Comparison of ENCODE assay signal across 8 cellular contexts in genomic region chr5:176647030-176647869, GRCh38. TPM values are rescaled to one million over a fixed set of nuclear protein-coding genes. Genes with fewer than 3 reads are reported as not detected.
DNase-seq lines count a peak whose midpoint lies in the region; ATAC-seq and TF ChIP-seq lines count a peak whose summit lies in the region.

Gene TSPAN17, plus strand, starts transcription at chr5:176647484. Its CDS starts 132 bp downstream, at chr5:176647616.

- H3K4me3 ChIP-seq in GM12875 (ENCODE audit: low read depth, low read length), result peak within 1 kb of the TSS; percentile 72
- peak within 1 kb of the TSS; percentile 75 for H3K4me3 ChIP-seq in parathyroid adenoma (ENCODE audit: low read depth, low read length)
- peak within 1 kb of the TSS; percentile 69 to 87 (median 70) for H3K4me3 ChIP-seq in tibial nerve

- peak within 1 kb of the TSS; percentile 83 for H3K4me3 Mint-ChIP-seq in activated naive CD8-positive, alpha-beta T cell treated with anti-CD3 and anti-CD28 coated beads, Interleukin-2, amount 50 U/mL, for 24 hours

- H3K27me3 Mint-ChIP-seq in activated naive CD8-positive, alpha-beta T cell treated with anti-CD3 and anti-CD28 coated beads, Interleukin-2, amount 50 U/mL, for 24 hours, result peaks cover 2% of the 10 kb centered on the region

- H3K27me3 ChIP-seq in parathyroid adenoma (ENCODE audit: control insufficient read depth, insufficient read depth, low read length) (no peaks in the 10 kb centered on the region), tibial nerve (no peaks in the 10 kb centered on the region)

- H3K27ac ChIP-seq in parathyroid adenoma (peak within 1 kb of the TSS; percentile 72), tibial nerve (peak within 1 kb of the TSS; percentile 54 to 89 (median 82))

- no peaks in the 10 kb centered on the region for H3K9me3 ChIP-seq in parathyroid adenoma (ENCODE audit: control insufficient read depth, low read length)
- no peaks in the 10 kb centered on the region for H3K9me3 ChIP-seq in tibial nerve

- 0% methylated on average over 8 to 36 of the region's 64 CpGs for WGBS in tibial nerve, 2 donors

- TF ChIP-seq CTCF in GM12875 (IDR thresholded peaks at IDR 0.05; ENCODE audit: borderline replicate concordance, insufficient read depth, low read depth, low read length) (no peak), parathyroid adenoma (IDR thresholded peaks at IDR 0.05) (peak; percentile 45), tibial nerve (IDR thresholded peaks at IDR 0.05) (peak in 3 of 5 experiments; percentile 26 to 55 (median 52))

- H3K9ac ChIP-seq in parathyroid adenoma, result peak within 1 kb of the TSS; percentile 85

- H3K4me1 Mint-ChIP-seq in activated naive CD8-positive, alpha-beta T cell treated with anti-CD3 and anti-CD28 coated beads, Interleukin-2, amount 50 U/mL, for 24 hours, result peaks cover 53% of the 10 kb centered on the region

- peak; percentile 57 for DNase-seq in NCI-H1417 treated with DMSO at 0.1 percent for 48 hours (lab: John Stamatoyannopoulos, UW)
- peak; percentile 99 for DNase-seq in SW480 (ENCODE audit: low spot score)
- DNase-seq in activated naive CD8-positive, alpha-beta T cell treated with anti-CD3 and anti-CD28 coated beads, Interleukin-2, amount 50 U/mL, for 24 hours, result peak; percentile 100
- DNase-seq in Right ventricle myocardium superior, result peak; percentile 100
- DNase-seq in tibial nerve (ENCODE audit: low spot score in 2 of 2), result peak; percentile 100

- H3K4me2 ChIP-seq in parathyroid adenoma (ENCODE audit: low read length), result peak within 1 kb of the TSS; percentile 84

- peak; percentile 55 to 61 for TF ChIP-seq POLR2A in tibial nerve (IDR thresholded peaks at IDR 0.05)

- ATAC-seq in HG02798 (IDR thresholded peaks at IDR 0.05; ENCODE audit: poor library complexity, unreplicated experiment) (peak; percentile 93), Right ventricle myocardium superior (ENCODE audit: poor library complexity) (peak; percentile 98)
- ATAC-seq in activated naive CD8-positive, alpha-beta T cell treated with anti-CD3 and anti-CD28 coated beads, Interleukin-2, amount 50 U/mL, for 24 hours, result peak; percentile 89

- H3K36me3 Mint-ChIP-seq in activated naive CD8-positive, alpha-beta T cell treated with anti-CD3 and anti-CD28 coated beads, Interleukin-2, amount 50 U/mL, for 24 hours (ENCODE audit: low read depth), result no peaks in the 10 kb centered on the region

- peak within 1 kb of the TSS; percentile 94 for H2AFZ ChIP-seq in parathyroid adenoma

- peaks cover 5% of the 10 kb centered on the region for H3K79me2 ChIP-seq in parathyroid adenoma

- no peaks in the 10 kb centered on the region for H3K9me3 Mint-ChIP-seq in activated naive CD8-positive, alpha-beta T cell treated with anti-CD3 and anti-CD28 coated beads, Interleukin-2, amount 50 U/mL, for 24 hours

- H3K4me1 ChIP-seq in parathyroid adenoma, result peaks cover 16% of the 10 kb centered on the region
- peaks cover 0 to 46% (median 15%) of the 10 kb centered on the region in 4 donors for H3K4me1 ChIP-seq in tibial nerve

- H3K36me3 ChIP-seq in parathyroid adenoma (ENCODE audit: control insufficient read depth, insufficient read depth, low read length), result no peaks in the 10 kb centered on the region
- no peaks in the 10 kb centered on the region for H3K36me3 ChIP-seq in tibial nerve

- intact Hi-C loops in Right ventricle myocardium superior (cut with DNase I), result loop anchor here (10.0 kb wide), 1 partner anchor 72 kb away; no protein-coding TSS in a partner anchor

- H3K27ac Mint-ChIP-seq in activated naive CD8-positive, alpha-beta T cell treated with anti-CD3 and anti-CD28 coated beads, Interleukin-2, amount 50 U/mL, for 24 hours, result peak within 1 kb of the TSS; percentile 92

- peak in 1 of 2 donors; percentile 20 for TF ChIP-seq EP300 in tibial nerve (IDR thresholded peaks at IDR 0.05)

RNA-seq across cellular contexts. Expression of gene TSPAN17, which starts in this region (rescaled TPM):
- total RNA-seq in Right ventricle myocardium superior (27.4 TPM), tibial nerve (10 to 100 TPM; 11.0 to 25.8 (median 14.3) TPM)

Comparison
In these comparisons a context has a peak if more than half of its experiments do, and no peak if none do; other contexts are left out.
1. Peak in every context shown above with its lines: DNase-seq, ATAC-seq, H3K4me3 ChIP-seq and H3K27ac ChIP-seq.